ENCODE assay signal across 13 cellular contexts in the genomic region with DNA sequence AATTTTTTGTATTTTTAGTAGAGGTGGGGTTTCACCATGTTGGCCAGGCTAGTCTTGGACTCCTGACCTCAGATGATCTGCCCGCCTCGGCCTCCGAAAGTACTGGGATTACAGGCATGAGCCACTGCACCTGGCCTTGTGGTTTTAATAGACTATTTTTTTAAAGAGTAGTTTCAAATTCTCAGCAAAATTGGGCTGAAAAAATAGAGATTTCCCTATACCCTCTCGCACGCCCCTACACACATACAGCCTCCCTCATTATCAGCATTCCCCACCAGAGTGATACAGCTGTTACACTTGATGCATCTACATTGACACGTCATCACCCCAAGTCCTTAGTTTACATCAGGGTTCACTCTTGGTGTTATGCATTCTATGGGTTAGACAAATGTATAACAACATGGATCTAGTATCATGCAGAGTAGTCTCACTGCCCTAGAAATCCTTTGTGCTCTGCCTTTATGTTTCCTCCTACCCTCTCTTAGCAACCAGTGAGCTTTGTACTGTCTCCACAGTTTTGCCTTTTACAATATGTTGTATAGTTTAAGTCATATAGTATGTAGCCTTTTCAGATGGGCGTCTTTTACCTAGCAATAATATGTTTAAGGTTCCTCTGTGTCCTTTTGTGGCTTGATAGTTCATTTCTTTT.
DNase-seq lines count a peak whose midpoint lies in the region; ATAC-seq and TF ChIP-seq lines count a peak whose summit lies in the region.
"Had no signal": no experiment of that assay in that cellular context is flagged by ENCODE, and none has a peak within 500 bp of the region (broad histone marks: within the 10 kb centered on the region; RNA-seq: fewer than 3 reads in every experiment).

No MANE protein-coding gene starts in this region.

- peak overlapping the region; percentile 23 for H3K4me3 Mint-ChIP-seq in stimulated activated memory B cell treated with anti-CD40 and anti-IgM and Interleukin-4, amounts not matched to agents 10 μg/mL and 1 μg/mL and 100 μg/mL, for 72 hours
- no peak overlapping the region for H3K4me3 Mint-ChIP-seq in endothelial cell (ENCODE audit: unreplicated experiment)
- H3K4me3 Mint-ChIP-seq: activated naive CD4-positive, alpha-beta T cell treated with anti-CD3 and anti-CD28 coated beads for 36 hours; central memory CD8-positive, alpha-beta T cell; natural killer cell; T-helper 1 cell treated with Interleukin-12 subunit alpha and Interleukin-12 subunit beta and Interleukin-4 antibody, amounts not matched to agents 30 μg/mL and 1 μg/mL, for 36 hours had no signal

- TF ChIP-seq POLR2A in gastrocnemius medialis (IDR thresholded peaks at IDR 0.05), result no peak

- peaks cover 20 to 30% of the 10 kb centered on the region in 2 donors for H3K4me1 ChIP-seq in gastrocnemius medialis

- no peak overlapping the region for H3K4me3 ChIP-seq in gastrocnemius medialis

- H3K4me1 Mint-ChIP-seq in stimulated activated memory B cell treated with anti-CD40 and anti-IgM and Interleukin-4, amounts not matched to agents 10 μg/mL and 1 μg/mL and 100 μg/mL, for 72 hours, result peaks cover 68% of the 10 kb centered on the region
- peaks cover 2% of the 10 kb centered on the region for H3K4me1 Mint-ChIP-seq in endothelial cell (ENCODE audit: unreplicated experiment)

- no peak for TF ChIP-seq CTCF in gastrocnemius medialis (IDR thresholded peaks at IDR 0.05 in 4 of 5, conservative IDR thresholded peaks at IDR 0.05 in 1 of 5)
- no peak for TF ChIP-seq CTCF in endothelial cell (IDR thresholded peaks at IDR 0.05; ENCODE audit: unreplicated experiment)

- no peaks in the 10 kb centered on the region for H3K36me3 ChIP-seq in gastrocnemius medialis

- H3K27ac Mint-ChIP-seq in stimulated activated memory B cell treated with anti-CD40 and anti-IgM and Interleukin-4, amounts not matched to agents 10 μg/mL and 1 μg/mL and 100 μg/mL, for 72 hours, result no peak overlapping the region
- H3K27ac Mint-ChIP-seq in endothelial cell (ENCODE audit: unreplicated experiment), result no peak overlapping the region
- H3K27ac Mint-ChIP-seq: activated naive CD4-positive, alpha-beta T cell treated with anti-CD3 and anti-CD28 coated beads for 36 hours; natural killer cell; T-helper 1 cell treated with Interleukin-12 subunit alpha and Interleukin-12 subunit beta and Interleukin-4 antibody, amounts not matched to agents 30 μg/mL and 1 μg/mL, for 36 hours had no signal

- H3K9me3 ChIP-seq in gastrocnemius medialis, result no peaks in the 10 kb centered on the region

- H3K27ac ChIP-seq in gastrocnemius medialis, result no peak overlapping the region

- no peak for DNase-seq in gastrocnemius medialis
- no peak for DNase-seq in endothelial cell (ENCODE audit: low spot score)
- no peak for DNase-seq in NCI-H1417 treated with DMSO at 0.1 percent for 48 hours (lab: John Stamatoyannopoulos, UW)
- DNase-seq: activated CD4-positive, alpha-beta T cell treated with anti-CD3 and anti-CD28 coated beads, Interleukin-2, amount 50 U/mL, for 48 hours; activated naive CD4-positive, alpha-beta T cell treated with anti-CD3 and anti-CD28 coated beads for 36 hours; natural killer cell; NCI-H1048 had no signal

- in situ Hi-C loops in gastrocnemius medialis (cut with MboI; ENCODE audit: low sequenced_read_pairs in 4 of 4), result no loop called here

- intact Hi-C loops in gastrocnemius medialis (cut with DNase I; ENCODE audit: low total_unique reads), result no loop called here

- no peaks in the 10 kb centered on the region for H3K27me3 Mint-ChIP-seq in stimulated activated memory B cell treated with anti-CD40 and anti-IgM and Interleukin-4, amounts not matched to agents 10 μg/mL and 1 μg/mL and 100 μg/mL, for 72 hours
- H3K27me3 Mint-ChIP-seq in endothelial cell (ENCODE audit: unreplicated experiment), result peaks cover 2% of the 10 kb centered on the region
- H3K27me3 Mint-ChIP-seq: central memory CD8-positive, alpha-beta T cell had no signal

- no peaks in the 10 kb centered on the region for H3K27me3 ChIP-seq in gastrocnemius medialis

- no peaks in the 10 kb centered on the region for H3K36me3 Mint-ChIP-seq in stimulated activated memory B cell treated with anti-CD40 and anti-IgM and Interleukin-4, amounts not matched to agents 10 μg/mL and 1 μg/mL and 100 μg/mL, for 72 hours
- no peaks in the 10 kb centered on the region for H3K36me3 Mint-ChIP-seq in endothelial cell (ENCODE audit: low read depth, unreplicated experiment)
- H3K36me3 Mint-ChIP-seq: natural killer cell had no signal

- peak; percentile 69 for ATAC-seq in GM19324 (IDR thresholded peaks at IDR 0.05; ENCODE audit: low FRiP score, unreplicated experiment)
- ATAC-seq in HG02610 (IDR thresholded peaks at IDR 0.05; ENCODE audit: unreplicated experiment), result peak; percentile 82
- ATAC-seq in HG03442 (IDR thresholded peaks at IDR 0.05; ENCODE audit: unreplicated experiment), result peak; percentile 81
- ATAC-seq in stimulated activated memory B cell treated with anti-CD40 and anti-IgM and Interleukin-4, amounts not matched to agents 10 μg/mL and 1 μg/mL and 100 μg/mL, for 72 hours, result peak; percentile 50
- ATAC-seq in gastrocnemius medialis, result no peak
- ATAC-seq: natural killer cell had no signal

- H3K9me3 Mint-ChIP-seq in stimulated activated memory B cell treated with anti-CD40 and anti-IgM and Interleukin-4, amounts not matched to agents 10 μg/mL and 1 μg/mL and 100 μg/mL, for 72 hours, result peaks cover 4% of the 10 kb centered on the region
- no peaks in the 10 kb centered on the region for H3K9me3 Mint-ChIP-seq in endothelial cell (ENCODE audit: unreplicated experiment)
- H3K9me3 Mint-ChIP-seq: activated naive CD4-positive, alpha-beta T cell treated with anti-CD3 and anti-CD28 coated beads for 36 hours; central memory CD8-positive, alpha-beta T cell; natural killer cell; T-helper 1 cell treated with Interleukin-12 subunit alpha and Interleukin-12 subunit beta and Interleukin-4 antibody, amounts not matched to agents 30 μg/mL and 1 μg/mL, for 36 hours had no signal

Comparison
In these comparisons a context has a peak if more than half of its experiments do, and no peak if none do; other contexts are left out.
1. ATAC-seq: peak in GM19324 (single experiment), HG02610 (single experiment), HG03442 (single experiment) and stimulated activated memory B cell treated with anti-CD40 and anti-IgM and Interleukin-4, amounts not matched to agents 10 μg/mL and 1 μg/mL and 100 μg/mL, for 72 hours (single experiment); none in gastrocnemius medialis (0 of 2).